1 cellular context compared by ENCODE assay signal in the genomic region with DNA sequence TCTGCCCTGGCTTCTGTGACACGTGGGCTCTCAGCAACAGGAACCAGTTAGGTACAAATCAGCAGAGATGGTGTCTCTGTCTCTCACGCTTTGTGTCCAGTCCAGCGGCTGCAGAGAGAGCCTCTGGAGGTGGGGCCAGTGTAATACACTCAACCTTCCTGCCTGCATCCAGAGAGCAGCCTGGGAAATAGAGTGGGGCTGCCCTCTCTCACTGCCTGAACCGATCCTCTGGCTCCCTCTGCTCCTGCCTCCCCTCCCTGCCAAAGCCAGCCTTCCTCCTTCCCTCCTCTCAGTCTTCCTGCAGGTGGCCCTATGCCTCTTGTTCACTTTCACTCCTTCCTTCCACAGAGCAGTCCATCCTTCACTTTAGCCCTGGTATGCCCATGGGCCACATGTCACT.
TF ChIP-seq lines count a peak whose summit lies in the region.

A gene with protein sequence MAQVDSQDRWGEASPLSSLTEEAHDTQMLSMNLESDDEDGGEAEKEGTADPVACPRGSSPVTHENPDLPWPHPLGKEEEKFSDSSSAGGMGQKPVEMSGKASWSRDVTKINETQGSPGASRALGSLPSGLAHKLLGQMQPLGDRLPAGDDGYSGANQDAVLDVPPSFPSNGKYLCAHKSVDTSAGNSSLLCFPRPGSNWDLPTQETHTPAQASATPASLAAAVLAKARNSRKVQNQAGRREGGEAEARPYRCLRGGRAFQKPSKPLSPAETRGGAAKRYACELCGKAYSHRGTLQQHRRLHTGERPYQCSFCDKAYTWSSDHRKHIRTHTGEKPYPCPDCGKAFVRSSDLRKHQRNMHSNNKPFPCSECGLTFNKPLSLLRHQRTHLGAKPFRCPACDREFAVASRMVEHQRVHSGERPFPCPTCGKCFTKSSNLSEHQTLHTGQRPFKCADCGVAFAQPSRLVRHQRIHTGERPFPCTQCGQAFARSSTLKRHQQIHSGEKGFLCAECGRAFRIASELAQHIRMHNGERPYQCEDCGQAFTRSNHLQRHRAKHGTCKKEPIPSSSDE (minus strand): TSS at position 116 of the 400 bp plus-strand sequence. CDS start 3,702 bp downstream, outside the sequence.

TF ChIP-seq in H1, 55 proteins besides CTCF, POLR2A, EP300 and RAD21:
- no peak for TF ChIP-seq BCL11A (IDR thresholded peaks at IDR 0.05; ENCODE audit: low read depth in 2 of 2, low read length in 2 of 2)
- TF ChIP-seq, protein P1, sequence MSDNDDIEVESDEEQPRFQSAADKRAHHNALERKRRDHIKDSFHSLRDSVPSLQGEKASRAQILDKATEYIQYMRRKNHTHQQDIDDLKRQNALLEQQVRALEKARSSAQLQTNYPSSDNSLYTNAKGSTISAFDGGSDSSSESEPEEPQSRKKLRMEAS (IDR thresholded peaks at IDR 0.05), result peak; percentile 32; the same call in 1 of the 2 replicates
